ENCODE assay signal across 8 cellular contexts in the genomic region with DNA sequence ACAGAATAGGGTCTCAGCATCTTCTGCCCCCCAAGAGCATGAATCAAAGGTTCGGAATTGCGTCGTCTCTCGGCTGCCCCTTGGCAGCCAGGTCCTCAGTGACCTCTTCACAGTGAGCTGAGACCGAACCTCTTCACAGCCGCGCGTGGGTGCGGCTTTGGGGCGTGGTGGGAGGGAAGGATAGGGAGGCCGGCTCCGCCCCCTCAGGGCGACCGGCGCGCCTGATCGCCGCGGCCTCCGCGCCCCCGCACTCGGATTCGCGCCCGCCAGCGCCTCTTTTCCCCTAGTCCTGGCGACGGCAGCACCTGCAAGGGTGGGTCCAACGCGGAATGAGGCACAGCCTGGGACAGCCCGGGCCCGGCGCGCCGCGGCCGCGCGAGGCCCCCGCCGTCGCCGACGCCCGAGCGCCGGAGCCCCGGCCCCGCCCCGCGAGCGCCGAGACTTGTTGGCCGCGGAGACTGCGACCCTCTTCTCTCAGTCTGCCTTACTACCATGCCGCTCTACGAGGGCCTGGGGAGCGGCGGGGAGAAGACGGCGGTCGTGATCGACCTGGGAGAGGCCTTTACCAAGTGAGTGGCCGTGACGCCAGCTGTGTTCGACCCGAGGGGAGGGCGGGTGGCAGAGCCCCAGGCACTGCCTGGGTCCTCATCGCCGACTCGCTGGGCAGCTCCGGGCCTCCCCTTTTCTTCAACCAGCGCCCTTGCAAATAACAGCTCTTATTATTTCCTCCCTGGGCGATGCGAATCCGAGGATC. TPM values are rescaled to one million over a fixed set of nuclear protein-coding genes. Genes with fewer than 3 reads are reported as not detected.
DNase-seq lines count a peak whose midpoint lies in the region; ATAC-seq, FAIRE-seq and TF ChIP-seq lines count a peak whose summit lies in the region.

A gene (plus strand): TSS at position 424 of the 754 bp plus-strand sequence. CDS start 69 bp downstream, at position 493.

- H3K4me3 ChIP-seq in OCI-LY7 (ENCODE audit: low read depth, low read length, poor library complexity, severe bottlenecking), result peak within 1 kb of the TSS; percentile 95
- H3K4me3 ChIP-seq in endothelial cell of umbilical vein (replicated peaks in 1 of 3; ENCODE audit: insufficient read depth in 1 of 3, low read depth in 1 of 3, low read length in 3 of 3), result peak within 1 kb of the TSS; percentile 93 to 100 (median 100)

- TF ChIP-seq CTCF in OCI-LY7 (conservative IDR thresholded peaks at IDR 0.05; ENCODE audit: low read length), result no peak
- TF ChIP-seq CTCF in endothelial cell of umbilical vein (IDR thresholded peaks at IDR 0.05; ENCODE audit: extremely low read depth in 1 of 2, insufficient read depth in 1 of 2, low read depth in 1 of 2, low read length in 2 of 2), result no peak

- peak; percentile 72 for FAIRE-seq in endothelial cell of umbilical vein (lab: Jason Lieb, UNC)

- H2AFZ ChIP-seq in OCI-LY7 (ENCODE audit: low read length), result peak within 1 kb of the TSS; percentile 98
- peak within 1 kb of the TSS; percentile 97 for H2AFZ ChIP-seq in endothelial cell of umbilical vein (ENCODE audit: low read depth, low read length)

- H3K36me3 ChIP-seq in OCI-LY7 (ENCODE audit: insufficient read depth, low read length) (peaks cover 20% of the 10 kb centered on the region), endothelial cell of umbilical vein (ENCODE audit: control insufficient read depth in 2 of 2, extremely low read depth in 1 of 2, insufficient read depth in 2 of 2, low read length in 2 of 2) (no peaks in the 10 kb centered on the region)

- BruUV-seq in OCI-LY7 (replicated peaks; lab: Mats Ljungman, UMichigan) (no TSS peak), endothelial cell of umbilical vein (replicated peaks; lab: Mats Ljungman, UMichigan) (no TSS peak)

- peaks cover 6% of the 10 kb centered on the region in 2 experiments for H3K27me3 ChIP-seq in endothelial cell of umbilical vein (ENCODE audit: control insufficient read depth in 2 of 2, insufficient read depth in 2 of 2, low read length in 2 of 2)

- CTCF ChIA-PET in OCI-LY7 (lab: Charles Lee; ENCODE audit: unreplicated experiment) (interaction anchor here (0.6 kb wide), 1 partner anchor 118 kb away, joined by 4 read pairs; no protein-coding TSS in a partner anchor), endothelial cell of umbilical vein (lab: Charles Lee) (interaction anchor here (0.9 to 2.0 kb wide), 7 partner anchors 8 to 92 kb away, joined by 3 to 9 read pairs (median 3); no protein-coding TSS in a partner anchor)

- H3K79me2 ChIP-seq in OCI-LY7 (ENCODE audit: insufficient read depth, low read depth, low read length), result peaks cover 27% of the 10 kb centered on the region
- peaks cover 22% of the 10 kb centered on the region for H3K79me2 ChIP-seq in endothelial cell of umbilical vein (ENCODE audit: control insufficient read depth, insufficient read depth, low read length)

- intact Hi-C loops in OCI-LY7 (cut with micrococcal nuclease; ENCODE audit: unreplicated experiment) (loop anchor here (1.0 to 5.0 kb wide), 3 partner anchors 44 to 808 kb away; a partner anchor contains a TSS), endothelial cell of umbilical vein (cut with micrococcal nuclease) (loop anchor here (1.0 to 2.0 kb wide), 4 partner anchors 39 to 227 kb away; a partner anchor contains a TSS)

- no peaks in the 10 kb centered on the region for H3K9me1 ChIP-seq in endothelial cell of umbilical vein (replicated peaks; ENCODE audit: control insufficient read depth, extremely low read depth, insufficient read depth, low read length)

- H3K9me2 ChIP-seq in OCI-LY7 (ENCODE audit: insufficient read depth, low read length), result no peaks in the 10 kb centered on the region

- H4K20me1 ChIP-seq in OCI-LY7 (ENCODE audit: insufficient read depth, low read length) (peaks cover 5% of the 10 kb centered on the region; the same call in 1 of the 2 replicates), endothelial cell of umbilical vein (replicated peaks; ENCODE audit: control insufficient read depth, extremely low read depth, insufficient read depth, low read length) (no peaks in the 10 kb centered on the region)

- H3K27ac ChIP-seq in OCI-LY7 (ENCODE audit: low read depth, low read length, poor library complexity, severe bottlenecking), result peak within 1 kb of the TSS; percentile 59
- H3K27ac ChIP-seq in endothelial cell of umbilical vein (ENCODE audit: insufficient read depth, low read depth, low read length), result peak within 1 kb of the TSS; percentile 77

- H3K9ac ChIP-seq in endothelial cell of umbilical vein (replicated peaks; ENCODE audit: extremely low read depth, insufficient read depth, low read length), result peak within 1 kb of the TSS; percentile 98

- H3K4me1 ChIP-seq in OCI-LY7 (ENCODE audit: insufficient read depth, low read length, poor library complexity, severe bottlenecking) (peaks cover 18% of the 10 kb centered on the region), endothelial cell of umbilical vein (ENCODE audit: control insufficient read depth, extremely low read depth, insufficient read depth, low read length) (peaks cover 18% of the 10 kb centered on the region)

- dilution Hi-C loops in endothelial cell of umbilical vein (cut with MboI; ENCODE audit: extremely low pct_ligation_motif_present, low sequenced_read_pairs), result no loop called here

- peak; percentile 95 for DNase-seq in DMS 273 (lab: John Stamatoyannopoulos, UW; ENCODE audit: unreplicated experiment)
- peak; percentile 71 for DNase-seq in HuH-7 (ENCODE audit: low spot score)
- peak; percentile 91 for DNase-seq in OCI-LY7 (ENCODE audit: low spot score)
- DNase-seq in activated T-cell treated with anti-CD3 and anti-CD28 coated beads for 1 hour (ENCODE audit: low read depth), result peak; percentile 79
- peak; percentile 82 for DNase-seq in endothelial cell of umbilical vein (ENCODE audit: low read depth, low spot score)
- DNase-seq in midbrain (lab: John Stamatoyannopoulos, UW), result peak; percentile 70
- DNase-seq in stimulated activated CD8-positive, alpha-beta memory T cell treated with anti-CD3 and anti-CD28 coated beads, Interleukin-15, amount 100 ng/mL, for 48 hours (ENCODE audit: low read depth in 2 of 2), result peak; percentile 86 to 89

- H3K4me2 ChIP-seq in OCI-LY7 (ENCODE audit: low read length) (peak within 1 kb of the TSS; percentile 95), endothelial cell of umbilical vein (ENCODE audit: insufficient read depth, low read length) (peak within 1 kb of the TSS; percentile 100)

- peak; percentile 94 for ATAC-seq in GM21526 (IDR thresholded peaks at IDR 0.05; ENCODE audit: low FRiP score, unreplicated experiment)

- peak; percentile 76 for TF ChIP-seq POLR2A in endothelial cell of umbilical vein (IDR thresholded peaks at IDR 0.05; ENCODE audit: low read depth, low read length)

- no peaks in the 10 kb centered on the region for H3K9me3 ChIP-seq in OCI-LY7 (ENCODE audit: low read length)
- H3K9me3 ChIP-seq in endothelial cell of umbilical vein (replicated peaks; ENCODE audit: control insufficient read depth, insufficient read depth, low read length), result no peaks in the 10 kb centered on the region

- POLR2A ChIA-PET in OCI-LY7 (lab: Charles Lee), result interaction anchor here (0.6 to 3.0 kb wide), 6 partner anchors 9 to 810 kb away, joined by 3 to 13 read pairs (median 4); a partner anchor contains a TSS
- POLR2A ChIA-PET in endothelial cell of umbilical vein (lab: Charles Lee), result interaction anchor here (1.1 to 1.3 kb wide), 2 partner anchors 45 to 98 kb away, joined by 3 read pairs; a partner anchor contains a TSS

TF ChIP-seq in endothelial cell of umbilical vein, 7 proteins besides CTCF, POLR2A, EP300 and RAD21:
- TF ChIP-seq EZH2 (IDR thresholded peaks at IDR 0.05; ENCODE audit: borderline replicate concordance, low read depth, low read length, severe bottlenecking) (no peak), FOS (IDR thresholded peaks at IDR 0.05; ENCODE audit: borderline replicate concordance, insufficient read depth, low read length) (no peak), GATA2 (IDR thresholded peaks at IDR 0.05; ENCODE audit: insufficient read depth, insufficient read length, low read depth, low read length) (no peak), POLR2AphosphoS5 (IDR thresholded peaks at IDR 0.05; ENCODE audit: insufficient read depth, low read depth, low read length) (peak; percentile 76), JUN (IDR thresholded peaks at IDR 0.05; ENCODE audit: borderline replicate concordance, insufficient read depth, insufficient read length, low read depth) (no peak), MYC (IDR thresholded peaks at IDR 0.05; ENCODE audit: low read depth, low read length) (no peak)
- TF ChIP-seq, protein P1, sequence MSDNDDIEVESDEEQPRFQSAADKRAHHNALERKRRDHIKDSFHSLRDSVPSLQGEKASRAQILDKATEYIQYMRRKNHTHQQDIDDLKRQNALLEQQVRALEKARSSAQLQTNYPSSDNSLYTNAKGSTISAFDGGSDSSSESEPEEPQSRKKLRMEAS (IDR thresholded peaks at IDR 0.05; ENCODE audit: insufficient read depth, insufficient read length), result no peak

RNA-seq across cellular contexts. Expression of the gene that starts here (rescaled TPM):
- 34.3 and 42.5 TPM in 2 replicates for total RNA-seq in OCI-LY7 (2014; rRNA removed; shearing (Covaris generic))
- total RNA-seq in OCI-LY7 (2022), result 59.9 and 60.4 TPM in 2 replicates
- total RNA-seq in endothelial cell of umbilical vein, result 67.3 and 71.4 TPM in 2 replicates
- 21.6 and 28.6 TPM in 2 replicates for polyA plus RNA-seq in endothelial cell of umbilical vein
- polyA plus RNA-seq in endothelial cell of umbilical vein (2011; cell fraction: cytosol; rRNA removed), result 41.3 and 58.2 TPM in 2 replicates
- 40.7 and 52.2 TPM in 2 replicates for polyA plus RNA-seq in endothelial cell of umbilical vein (2011; cell fraction: nucleus; rRNA removed)
- polyA plus RNA-seq in endothelial cell of umbilical vein (2012), result 53.7 and 83.5 TPM in 2 replicates
- polyA minus RNA-seq in endothelial cell of umbilical vein, result 17.3 and 22.7 TPM in 2 replicates
- 15.1 TPM for polyA minus RNA-seq in endothelial cell of umbilical vein (2011; cell fraction: cytosol; rRNA and poly(A)+ RNA removed)
- 25.5 and 30.8 TPM in 2 replicates for polyA minus RNA-seq in endothelial cell of umbilical vein (2011; cell fraction: nucleus; rRNA and poly(A)+ RNA removed)

Comparison
In these comparisons a context has a peak if more than half of its experiments do, and no peak if none do; other contexts are left out.
1. Peak in every context shown above with its lines: DNase-seq, ATAC-seq, H3K4me3 ChIP-seq and H3K27ac ChIP-seq.